12 cellular contexts compared by ENCODE assay signal in genomic region chr22:40187389-40187788, GRCh38.
"Had no signal": no experiment of that assay in that cellular context is flagged by ENCODE, and none has a peak within 500 bp of the region (broad histone marks: within the 10 kb centered on the region; RNA-seq: fewer than 3 reads in every experiment).

No MANE protein-coding gene starts in this region.

- H3K27me3 ChIP-seq: breast epithelium, dorsolateral prefrontal cortex, esophagus muscularis mucosa, tibial nerve had no signal

- H3K27me3 Mint-ChIP-seq: stimulated activated memory B cell treated with anti-CD40 and anti-IgM and Interleukin-4, amounts not matched to agents 10 μg/mL and 1 μg/mL and 100 μg/mL, for 72 hours had no signal

- H3K9me3 ChIP-seq: breast epithelium, esophagus muscularis mucosa, tibial nerve had no signal

- DNase-seq: activated effector memory CD4-positive, alpha-beta T cell treated with Interleukin-2 at 50 U/mL for 16 hours; aorta; dorsolateral prefrontal cortex; islet precursor cell; posterior cingulate gyrus; right cardiac atrium; T-helper 2 cell had no signal

- H3K9me3 Mint-ChIP-seq: stimulated activated memory B cell treated with anti-CD40 and anti-IgM and Interleukin-4, amounts not matched to agents 10 μg/mL and 1 μg/mL and 100 μg/mL, for 72 hours had no signal

- H3K36me3 ChIP-seq: breast epithelium, esophagus muscularis mucosa, tibial nerve had no signal

- H3K4me3 ChIP-seq: breast epithelium, dorsolateral prefrontal cortex, esophagus muscularis mucosa, smooth muscle cell, tibial nerve had no signal

- H3K27ac ChIP-seq: breast epithelium, dorsolateral prefrontal cortex, esophagus muscularis mucosa, tibial nerve had no signal

- H3K4me3 Mint-ChIP-seq: stimulated activated memory B cell treated with anti-CD40 and anti-IgM and Interleukin-4, amounts not matched to agents 10 μg/mL and 1 μg/mL and 100 μg/mL, for 72 hours had no signal

- H3K4me2 ChIP-seq: smooth muscle cell had no signal

- ATAC-seq: right cardiac atrium; stimulated activated memory B cell treated with anti-CD40 and anti-IgM and Interleukin-4, amounts not matched to agents 10 μg/mL and 1 μg/mL and 100 μg/mL, for 72 hours had no signal

- H3K27ac Mint-ChIP-seq: stimulated activated memory B cell treated with anti-CD40 and anti-IgM and Interleukin-4, amounts not matched to agents 10 μg/mL and 1 μg/mL and 100 μg/mL, for 72 hours had no signal
